1 cellular context compared by ENCODE assay signal in the genomic region with DNA sequence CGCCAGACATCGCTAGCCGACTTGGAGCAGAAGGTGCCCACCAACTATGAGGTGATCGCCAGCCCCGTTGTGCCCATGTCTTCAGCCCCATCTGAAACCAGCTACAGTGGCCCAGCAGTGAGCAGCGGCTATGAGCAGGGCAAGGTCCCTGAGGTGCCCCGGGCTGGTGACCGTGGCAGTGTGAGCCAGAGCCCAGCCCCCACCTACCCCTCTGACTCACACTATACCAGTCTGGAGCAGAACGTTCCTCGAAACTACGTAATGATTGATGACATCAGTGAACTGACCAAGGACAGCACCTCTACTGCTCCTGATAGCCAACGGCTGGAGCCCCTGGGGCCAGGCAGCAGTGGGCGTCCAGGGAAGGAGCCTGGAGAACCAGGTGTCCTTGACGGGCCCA.
TF ChIP-seq lines count a peak whose summit lies in the region.

No MANE protein-coding gene starts in this region.

TF ChIP-seq in H1, 55 proteins besides CTCF, POLR2A, EP300 and RAD21:
- TF ChIP-seq JUN (IDR thresholded peaks at IDR 0.05; ENCODE audit: low read depth, low read length) (no peak), NANOG (IDR thresholded peaks at IDR 0.05; ENCODE audit: insufficient read depth, low read depth, low read length, poor library complexity, severe bottlenecking) (no peak), PHF8 (conservative IDR thresholded peaks at IDR 0.05; ENCODE audit: low read depth, low read length) (no peak), TEAD4 (IDR thresholded peaks at IDR 0.05; ENCODE audit: low read depth, low read length) (no peak), RFX5 (IDR thresholded peaks at IDR 0.05; ENCODE audit: borderline replicate concordance, low read depth, low read length) (no peak), CTBP2 (IDR thresholded peaks at IDR 0.05; ENCODE audit: borderline replicate concordance, insufficient read depth, insufficient read length, low read length) (no peak), GABPA (IDR thresholded peaks at IDR 0.05; ENCODE audit: borderline replicate concordance, insufficient read depth, low read length) (no peak), SIN3A (conservative IDR thresholded peaks at IDR 0.05 in 1 of 2, IDR thresholded peaks at IDR 0.05 in 1 of 2; ENCODE audit: low read depth in 1 of 2, low read length in 2 of 2) (no peak), SRF (IDR thresholded peaks at IDR 0.05; ENCODE audit: low read depth, low read length) (no peak), CEBPB (IDR thresholded peaks at IDR 0.05; ENCODE audit: low read depth, low read length) (no peak), GTF2F1 (IDR thresholded peaks at IDR 0.05; ENCODE audit: borderline replicate concordance, low read depth, low read length) (no peak), JUND (IDR thresholded peaks at IDR 0.05; ENCODE audit: low read length) (no peak), SUZ12 (IDR thresholded peaks at IDR 0.05; ENCODE audit: low read length) (no peak), ASH2L (IDR thresholded peaks at IDR 0.05; ENCODE audit: low read length) (no peak), HDAC6 (IDR thresholded peaks at IDR 0.05; ENCODE audit: low read depth, low read length) (no peak), EZH2 (IDR thresholded peaks at IDR 0.05; ENCODE audit: low read depth, low read length, severe bottlenecking) (no peak), EGR1 (IDR thresholded peaks at IDR 0.05; ENCODE audit: borderline replicate concordance, low read depth, low read length) (no peak)
